8 cellular contexts compared by ENCODE assay signal in the genomic region with DNA sequence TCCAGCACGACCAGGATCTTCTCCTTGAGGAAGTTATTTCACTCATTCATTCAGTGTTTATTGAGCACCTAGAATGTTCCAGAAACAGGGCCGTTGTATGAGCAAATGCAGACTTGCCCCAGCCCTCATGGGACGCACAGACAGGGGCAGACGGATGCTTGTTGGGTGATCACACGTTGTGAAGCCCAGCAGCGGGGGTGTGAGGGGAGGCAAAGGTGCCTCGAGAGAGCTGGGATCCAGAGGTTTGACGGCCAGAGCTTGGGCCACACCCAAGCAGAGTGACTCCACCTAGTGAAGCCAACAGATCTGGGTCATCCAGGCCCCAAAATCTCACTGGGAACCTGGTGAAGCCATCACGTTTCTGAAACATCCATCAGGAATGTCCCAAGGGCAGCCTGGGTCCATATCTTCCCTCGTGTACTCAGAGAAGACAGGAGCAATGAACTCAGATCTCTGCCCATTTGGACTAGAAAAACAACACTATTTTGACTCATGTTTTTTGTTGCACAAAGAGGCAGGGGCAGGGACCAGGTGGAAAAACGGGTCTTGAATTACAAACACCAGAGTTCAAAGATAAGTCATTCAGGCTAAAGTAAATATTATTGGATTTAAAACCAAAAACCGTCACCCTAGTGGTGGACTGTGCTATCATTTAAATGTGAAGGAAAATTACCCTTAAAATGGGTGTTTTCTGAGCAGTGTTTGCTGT. TPM values are rescaled to one million over a fixed set of nuclear protein-coding genes. Genes with fewer than 3 reads are reported as not detected.
DNase-seq lines count a peak whose midpoint lies in the region; ATAC-seq and TF ChIP-seq lines count a peak whose summit lies in the region.

No MANE protein-coding gene starts in this region.

- H3K9me3 ChIP-seq in cardiac muscle cell (ENCODE audit: low read depth) (no peaks in the 10 kb centered on the region), right lobe of liver (no peaks in the 10 kb centered on the region), vagina (no peaks in the 10 kb centered on the region)

- H3K36me3 ChIP-seq in cardiac muscle cell (peaks cover 9% of the 10 kb centered on the region), right lobe of liver (peaks cover 0 to 8% (median under 1%) of the 10 kb centered on the region in 4 donors), vagina (peaks cover 0 to 6% of the 10 kb centered on the region in 2 donors)

- no peak for TF ChIP-seq CTCF in cardiac muscle cell (IDR thresholded peaks at IDR 0.05; ENCODE audit: low read depth, low read length)
- peak; percentile 25 to 58 (median 39) for TF ChIP-seq CTCF in right lobe of liver (IDR thresholded peaks at IDR 0.05)
- TF ChIP-seq CTCF in vagina (IDR thresholded peaks at IDR 0.05): no peak

- peak overlapping the region; percentile 55 for H3K27ac Mint-ChIP-seq in activated naive CD8-positive, alpha-beta T cell treated with anti-CD3 and anti-CD28 coated beads, Interleukin-2, amount 50 U/mL, for 24 hours

- H3K4me1 Mint-ChIP-seq in activated naive CD8-positive, alpha-beta T cell treated with anti-CD3 and anti-CD28 coated beads, Interleukin-2, amount 50 U/mL, for 24 hours: peaks cover 39% of the 10 kb centered on the region

- intact Hi-C loops in left cardiac atrium (cut with DNase I) (loop anchor here in 1 of 2 donors (2.0 to 5.0 kb wide), 3 partner anchors 71 to 163 kb away; no protein-coding TSS in a partner anchor), right lobe of liver (cut with DNase I) (loop anchor here (5.0 to 10.0 kb wide), 3 partner anchors 49 to 151 kb away; partner anchors contain the start of gene RAB17 (in 2 of the 2)), vagina (cut with DNase I) (loop anchor here (5.0 to 10.0 kb wide), 2 partner anchors 66 to 229 kb away; no protein-coding TSS in a partner anchor)

- H3K27me3 ChIP-seq in cardiac muscle cell (no peaks in the 10 kb centered on the region), right lobe of liver (no peaks in the 10 kb centered on the region), vagina (no peaks in the 10 kb centered on the region)

- H3K9me3 Mint-ChIP-seq in activated naive CD8-positive, alpha-beta T cell treated with anti-CD3 and anti-CD28 coated beads, Interleukin-2, amount 50 U/mL, for 24 hours: no peaks in the 10 kb centered on the region

- ATAC-seq in left cardiac atrium (no peak), right lobe of liver (peak; percentile 60 to 74 (median 68))
- ATAC-seq in activated naive CD8-positive, alpha-beta T cell treated with anti-CD3 and anti-CD28 coated beads, Interleukin-2, amount 50 U/mL, for 24 hours: no peak

- peaks cover 46% of the 10 kb centered on the region for H3K36me3 Mint-ChIP-seq in activated naive CD8-positive, alpha-beta T cell treated with anti-CD3 and anti-CD28 coated beads, Interleukin-2, amount 50 U/mL, for 24 hours (ENCODE audit: low read depth)

- no peak overlapping the region for H3K4me3 ChIP-seq in cardiac muscle cell
- no peak overlapping the region for H3K4me3 ChIP-seq in right lobe of liver
- H3K4me3 ChIP-seq in vagina: no peak overlapping the region

- DNase-seq in cardiac muscle cell (ENCODE audit: low read depth in 1 of 2, low spot score in 1 of 2) (no peak), left cardiac atrium (no peak), right lobe of liver (peak in 2 of 3 donors; percentile 66 to 71), vagina (ENCODE audit: extremely low spot score in 2 of 2) (peak in 1 of 2 donors; percentile 88), mucosa of gallbladder (ENCODE audit: low spot score) (no peak), UCSD-AML1 (lab: John Stamatoyannopoulos, UW; ENCODE audit: unreplicated experiment) (no peak)
- DNase-seq in activated naive CD8-positive, alpha-beta T cell treated with anti-CD3 and anti-CD28 coated beads, Interleukin-2, amount 50 U/mL, for 24 hours: no peak
- no peak for DNase-seq in stimulated activated CD4-positive, alpha-beta T cell treated with anti-CD3 and anti-CD28 coated beads, Interleukin-1b, Interleukin-23, amount 100 ng/mL, for 48 hours

- 9% methylated on average over 10 of the region's 12 CpGs for WGBS in right lobe of liver (ENCODE audit: insufficient coverage, low coverage, low lambda C conversion rate, missing lambda C conversion rate)

- H3K27ac ChIP-seq in cardiac muscle cell (peak overlapping the region; percentile 59), right lobe of liver (peak overlapping the region; percentile 67 to 96 (median 69)), vagina (peak overlapping the region; percentile 10)

- no peak overlapping the region for H3K4me3 Mint-ChIP-seq in activated naive CD8-positive, alpha-beta T cell treated with anti-CD3 and anti-CD28 coated beads, Interleukin-2, amount 50 U/mL, for 24 hours

- H3K4me1 ChIP-seq in cardiac muscle cell (ENCODE audit: low read depth): peaks cover 9% of the 10 kb centered on the region
- H3K4me1 ChIP-seq in right lobe of liver: peaks cover 0 to 43% (median 18%) of the 10 kb centered on the region in 4 donors
- peaks cover 52% of the 10 kb centered on the region for H3K4me1 ChIP-seq in vagina

- TF ChIP-seq POLR2A in right lobe of liver (IDR thresholded peaks at IDR 0.05) (no peak), vagina (IDR thresholded peaks at IDR 0.05) (no peak)

- no peaks in the 10 kb centered on the region for H3K27me3 Mint-ChIP-seq in activated naive CD8-positive, alpha-beta T cell treated with anti-CD3 and anti-CD28 coated beads, Interleukin-2, amount 50 U/mL, for 24 hours

RNA-seq across cellular contexts. Expression of gene RBM44, which starts 54.9 kb away (rescaled TPM):
- 0.51 and 0.67 TPM in 2 replicates for total RNA-seq in cardiac muscle cell
- polyA plus RNA-seq in cardiac muscle cell: 0.15 and 0.46 TPM in 2 replicates
- total RNA-seq in left cardiac atrium: under 1 TPM; 0.38 to 0.47 TPM
- total RNA-seq in right lobe of liver: under 1 TPM; 0.07 to 0.92 (median 0.20) TPM
- 0.98 TPM for total RNA-seq in vagina
- 0.55 TPM for total RNA-seq in mucosa of gallbladder

Comparison
In these comparisons a context has a peak if more than half of its experiments do, and no peak if none do; other contexts are left out.
1. DNase-seq: peak in right lobe of liver (2 of 3); none in cardiac muscle cell (0 of 2), left cardiac atrium (single experiment), activated naive CD8-positive, alpha-beta T cell treated with anti-CD3 and anti-CD28 coated beads, Interleukin-2, amount 50 U/mL, for 24 hours (single experiment), mucosa of gallbladder (single experiment), UCSD-AML1 (single experiment) and stimulated activated CD4-positive, alpha-beta T cell treated with anti-CD3 and anti-CD28 coated beads, Interleukin-1b, Interleukin-23, amount 100 ng/mL, for 48 hours (single experiment).
2. H3K27ac ChIP-seq: peak in every context shown above with its lines; median percentile 69 in right lobe of liver; 59 in cardiac muscle cell; 10 in vagina.
3. CTCF ChIP-seq: peak in right lobe of liver (4 of 4); none in cardiac muscle cell (single experiment) and vagina (0 of 3).
4. ATAC-seq: peak in right lobe of liver (4 of 4); none in left cardiac atrium (0 of 2) and activated naive CD8-positive, alpha-beta T cell treated with anti-CD3 and anti-CD28 coated beads, Interleukin-2, amount 50 U/mL, for 24 hours (single experiment).